ENCODE assay signal across 21 cellular contexts in genomic region chr7:40694991-40695390, GRCh38.
"Had no signal": no experiment of that assay in that cellular context is flagged by ENCODE, and none has a peak within 500 bp of the region (broad histone marks: within the 10 kb centered on the region; RNA-seq: fewer than 3 reads in every experiment).

No MANE protein-coding gene starts in this region.

- H3K27ac ChIP-seq: RWPE1 had no signal

- DNase-seq: IMR-90, Kasumi-1, KG1, MV-4-11, NCI-H1048, NCI-H1105, NCI-H1417, NCI-H1436 treated with DMSO at 0.1 percent for 48 hours, NCI-H1694, NCI-H187 treated with DMSO at 0.1 percent for 48 hours, NCI-H2029 treated with DMSO at 0.1 percent for 48 hours, NCI-H2171 treated with DMSO at 0.1 percent for 48 hours, NCI-H345, NCI-H446 treated with DMSO at 0.1 percent for 48 hours, NCI-H510A treated with DMSO at 0.1 percent for 48 hours, NCI-H526, NCI-H748 treated with DMSO at 0.1 percent for 48 hours, SHP77 had no signal

- ATAC-seq: HepG2, Panc1 had no signal
